ENCODE assay signal across 8 cellular contexts in the genomic region with DNA sequence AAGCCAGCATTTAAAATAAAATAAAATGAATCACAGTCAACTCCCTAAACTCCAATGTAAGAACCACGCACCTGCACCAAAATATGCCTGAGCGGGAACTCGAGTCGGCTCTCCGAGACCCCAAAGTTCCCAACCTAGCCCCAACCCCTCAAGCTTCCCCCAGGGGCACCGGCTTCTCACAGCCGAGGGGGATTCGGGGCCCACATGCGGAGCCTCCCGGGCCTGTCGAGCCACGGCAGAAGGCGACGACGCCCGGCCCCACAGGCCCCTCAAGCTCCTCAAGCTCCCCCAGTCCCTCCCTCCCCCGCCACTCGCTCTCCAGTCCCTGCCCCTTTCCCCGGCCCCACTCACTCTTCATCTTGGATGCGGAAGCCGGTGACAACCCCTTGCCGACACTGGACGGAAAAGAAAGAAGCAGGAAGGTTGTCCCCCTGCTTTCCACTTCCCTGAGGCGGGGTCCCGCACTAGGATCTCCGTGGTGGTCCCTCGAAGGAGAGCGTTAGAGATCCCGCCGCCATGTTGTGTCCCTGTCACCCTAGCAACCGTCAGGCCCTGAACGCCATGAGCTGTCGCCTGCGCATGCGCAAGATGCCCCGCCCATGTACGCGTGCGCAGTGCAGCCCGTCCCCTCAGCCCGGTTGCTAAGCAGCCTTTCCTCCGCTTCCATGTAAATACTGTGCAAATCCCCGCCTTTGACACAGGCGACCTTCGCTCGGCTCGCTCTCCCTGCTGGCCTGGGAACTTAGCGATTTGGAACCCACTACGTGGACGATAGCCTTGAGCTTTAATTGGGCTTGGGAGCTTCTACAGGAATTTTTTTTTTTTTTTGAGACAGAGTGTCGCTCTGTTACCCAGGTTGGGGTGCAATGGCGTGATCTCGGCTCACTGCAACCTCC. TPM values are rescaled to one million over a fixed set of nuclear protein-coding genes. Genes with fewer than 3 reads are reported as not detected.
DNase-seq lines count a peak whose midpoint lies in the region; ATAC-seq and TF ChIP-seq lines count a peak whose summit lies in the region.

A gene with protein sequence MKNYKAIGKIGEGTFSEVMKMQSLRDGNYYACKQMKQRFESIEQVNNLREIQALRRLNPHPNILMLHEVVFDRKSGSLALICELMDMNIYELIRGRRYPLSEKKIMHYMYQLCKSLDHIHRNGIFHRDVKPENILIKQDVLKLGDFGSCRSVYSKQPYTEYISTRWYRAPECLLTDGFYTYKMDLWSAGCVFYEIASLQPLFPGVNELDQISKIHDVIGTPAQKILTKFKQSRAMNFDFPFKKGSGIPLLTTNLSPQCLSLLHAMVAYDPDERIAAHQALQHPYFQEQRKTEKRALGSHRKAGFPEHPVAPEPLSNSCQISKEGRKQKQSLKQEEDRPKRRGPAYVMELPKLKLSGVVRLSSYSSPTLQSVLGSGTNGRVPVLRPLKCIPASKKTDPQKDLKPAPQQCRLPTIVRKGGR (minus strand): TSS at position 554 of the 896 bp plus-strand sequence. CDS start 196 bp downstream, at position 358.

- POLR2A ChIA-PET in PC-3 (lab: Charles Lee; ENCODE audit: unreplicated experiment) = interaction anchor here (0.5 to 0.6 kb wide), 3 partner anchors 9 to 41 kb away, joined by 3 to 16 read pairs (median 8); no protein-coding TSS in a partner anchor

- no peaks in the 10 kb centered on the region for H3K27me3 ChIP-seq in PC-3 (ENCODE audit: low read length)
- H3K27me3 ChIP-seq in esophagus (ENCODE audit: control insufficient read depth in 1 of 2, insufficient read depth in 2 of 2, low read length in 2 of 2) = no peaks in the 10 kb centered on the region

- peak within 1 kb of the TSS; percentile 80 for H3K27ac ChIP-seq in PC-3 (ENCODE audit: low read length)
- H3K27ac ChIP-seq in esophagus (ENCODE audit: low read depth in 2 of 2, low read length in 1 of 2) = peak within 1 kb of the TSS in 1 of 2 donors; percentile 44

- peaks cover 11% of the 10 kb centered on the region for H3K4me1 Mint-ChIP-seq in activated T-cell treated with anti-CD3 and anti-CD28 coated beads, Interleukin-2, amount 50 U/mL, for 24 hours (ENCODE audit: low read depth)

- no peaks in the 10 kb centered on the region for H3K36me3 ChIP-seq in PC-3 (ENCODE audit: low read depth, low read length)
- H3K36me3 ChIP-seq in esophagus (ENCODE audit: control insufficient read depth in 2 of 2, insufficient read depth in 2 of 2, low read length in 1 of 2) = no peaks in the 10 kb centered on the region

- peaks cover 3% of the 10 kb centered on the region for H3K36me3 Mint-ChIP-seq in activated T-cell treated with anti-CD3 and anti-CD28 coated beads, Interleukin-2, amount 50 U/mL, for 24 hours (ENCODE audit: low read depth)

- H4K20me1 ChIP-seq in PC-3 (ENCODE audit: low read length) = no peaks in the 10 kb centered on the region

- no peaks in the 10 kb centered on the region for H3K9me2 ChIP-seq in PC-3 (replicated peaks; ENCODE audit: low read length)

- ATAC-seq in GM21723 (IDR thresholded peaks at IDR 0.05; ENCODE audit: unreplicated experiment) = peak; percentile 94
- peak; percentile 84 for ATAC-seq in PC-3

- H3K4me1 ChIP-seq in PC-3 (ENCODE audit: insufficient read depth, low read length) (peaks cover 33% of the 10 kb centered on the region), esophagus (ENCODE audit: control insufficient read depth in 2 of 2, insufficient read depth in 2 of 2, low read length in 1 of 2) (no peaks in the 10 kb centered on the region)

- H3K79me2 ChIP-seq in PC-3 (ENCODE audit: low read length) = peaks cover 51% of the 10 kb centered on the region

- intact Hi-C loops in PC-3 (cut with micrococcal nuclease) = loop anchor here (1.0 kb wide), 1 partner anchor 25 kb away; no protein-coding TSS in a partner anchor

- 0 to 1% methylated on average over 51 to 53 of the region's 53 CpGs for WGBS in esophagus, 2 donors

- no TSS peak for BruUV-seq in PC-3 (replicated peaks; lab: Mats Ljungman, UMichigan)

- H3K4me2 ChIP-seq in PC-3 (ENCODE audit: low read length) = peak within 1 kb of the TSS; percentile 88

- no peaks in the 10 kb centered on the region for H3K27me3 Mint-ChIP-seq in activated T-cell treated with anti-CD3 and anti-CD28 coated beads, Interleukin-2, amount 50 U/mL, for 24 hours

- H3K4me3 Mint-ChIP-seq in activated T-cell treated with anti-CD3 and anti-CD28 coated beads, Interleukin-2, amount 50 U/mL, for 24 hours = peak within 1 kb of the TSS; percentile 95

- H2AFZ ChIP-seq in PC-3 (ENCODE audit: low read length) = peak within 1 kb of the TSS; percentile 85

- CTCF ChIA-PET in PC-3 (lab: Charles Lee) = interaction anchor here (0.6 to 1.5 kb wide), 3 partner anchors 9 to 208 kb away, joined by 3 to 9 read pairs (median 4); no protein-coding TSS in a partner anchor

- peak within 1 kb of the TSS; percentile 94 for H3K9ac ChIP-seq in PC-3 (ENCODE audit: low read length)

- peak within 1 kb of the TSS; percentile 83 for H3K4me3 ChIP-seq in Jurkat, Clone E6-1 (ENCODE audit: low read length)
- peak within 1 kb of the TSS; percentile 91 for H3K4me3 ChIP-seq in PC-3 (ENCODE audit: low read length)
- peak within 1 kb of the TSS; percentile 78 to 86 for H3K4me3 ChIP-seq in esophagus (ENCODE audit: low read depth in 1 of 2, low read length in 2 of 2)

- H3K9me3 ChIP-seq in PC-3 (ENCODE audit: low read length) = no peaks in the 10 kb centered on the region
- no peaks in the 10 kb centered on the region for H3K9me3 ChIP-seq in esophagus (ENCODE audit: control insufficient read depth in 2 of 2, insufficient read depth in 1 of 2, low read depth in 1 of 2, low read length in 1 of 2)

- TF ChIP-seq CTCF in PC-3 (conservative IDR thresholded peaks at IDR 0.05; ENCODE audit: low read depth, low read length) = no peak

- H3K27ac Mint-ChIP-seq in activated T-cell treated with anti-CD3 and anti-CD28 coated beads, Interleukin-2, amount 50 U/mL, for 24 hours = peak within 1 kb of the TSS; percentile 94

- no peaks in the 10 kb centered on the region for H3K9me3 Mint-ChIP-seq in activated T-cell treated with anti-CD3 and anti-CD28 coated beads, Interleukin-2, amount 50 U/mL, for 24 hours

- H3F3A ChIP-seq in PC-3 (ENCODE audit: low read length, unreplicated experiment) = peaks cover 7% of the 10 kb centered on the region

- DNase-seq in DMS114 treated with DMSO at 0.1 percent for 48 hours (lab: John Stamatoyannopoulos, UW; ENCODE audit: unreplicated experiment) (peak; percentile 85), PC-3 (peak; percentile 99), mucosa of gallbladder (ENCODE audit: low spot score) (peak; percentile 97)
- peak; percentile 93 for DNase-seq in Jurkat, Clone E6-1 (ENCODE audit: low read depth, low spot score)
- DNase-seq in activated T-cell treated with anti-CD3 and anti-CD28 coated beads, Interleukin-2, amount 50 U/mL, for 24 hours = peak; percentile 99
- peak; percentile 95 for DNase-seq in stimulated activated CD8-positive, alpha-beta memory T cell treated with anti-CD3 and anti-CD28 coated beads, Interleukin-4, amount 100 ng/mL, for 24 hours (ENCODE audit: low read depth)

RNA-seq across cellular contexts. Expression of the gene that starts here (rescaled TPM):
- 9.6 TPM for polyA plus RNA-seq in Jurkat, Clone E6-1 (2012; ENCODE audit: insufficient read depth, insufficient read length)
- total RNA-seq in PC-3 (2014; rRNA removed) (106 and 108 TPM in 2 replicates), mucosa of gallbladder (20.5 TPM)
- 1 to 10 TPM; 7.2 to 8.3 TPM for polyA plus RNA-seq in esophagus
